30 cellular contexts compared by ENCODE assay signal in the genomic region with DNA sequence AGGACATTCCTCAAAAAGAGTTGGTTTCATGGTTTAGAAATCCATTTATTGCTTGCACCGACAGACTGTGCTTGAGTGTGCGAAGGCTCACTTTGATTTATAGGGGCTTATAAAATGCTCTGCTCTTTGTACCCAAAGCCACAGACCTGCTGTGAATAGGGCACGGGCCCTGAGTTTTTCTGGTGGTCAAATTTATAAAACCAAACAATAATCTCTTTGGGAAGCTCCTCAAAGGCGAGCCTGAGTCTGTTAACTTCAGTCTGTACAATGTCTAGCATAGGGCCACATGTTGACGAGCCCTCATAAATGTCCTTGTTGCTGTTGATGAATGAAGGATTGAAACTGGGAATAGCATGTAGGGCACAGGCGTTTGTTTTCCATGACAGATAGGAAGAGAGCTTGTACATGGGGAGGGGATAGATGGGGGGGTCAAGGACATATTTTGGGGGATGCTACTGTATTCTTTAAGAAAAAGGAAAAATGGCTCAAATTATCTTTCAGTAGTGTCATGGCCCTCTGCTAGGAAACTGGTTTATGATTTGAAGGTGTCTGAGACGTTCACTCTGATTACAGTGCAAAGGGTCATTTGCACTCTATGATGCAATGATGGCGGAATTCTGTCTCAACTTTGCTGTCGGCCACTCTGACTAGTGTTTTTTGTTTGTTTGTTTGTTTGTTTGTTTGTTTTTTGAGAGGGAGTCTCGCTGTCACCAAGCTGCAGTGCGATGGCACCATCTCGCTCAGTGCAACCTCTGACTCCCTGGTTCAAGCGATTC.
DNase-seq lines count a peak whose midpoint lies in the region; FAIRE-seq and TF ChIP-seq lines count a peak whose summit lies in the region.
"Had no signal": no experiment of that assay in that cellular context is flagged by ENCODE, and none has a peak within 500 bp of the region (broad histone marks: within the 10 kb centered on the region; RNA-seq: fewer than 3 reads in every experiment).

No MANE protein-coding gene starts in this region.

- no peaks in the 10 kb centered on the region for H3K36me3 ChIP-seq in ectodermal cell (ENCODE audit: control insufficient read depth, insufficient read depth, low read length)
- H3K36me3 ChIP-seq in small intestine (ENCODE audit: control insufficient read depth in 2 of 2, insufficient read depth in 2 of 2, low read length in 2 of 2), result no peaks in the 10 kb centered on the region
- H3K36me3 ChIP-seq: BLaER1 treated with 17β-estradiol and CSF1 and Interleukin-3, amounts not matched to agents 10 nM and 100 nM; breast epithelium; left lung had no signal

- peaks cover 56% of the 10 kb centered on the region for H3K4me1 Mint-ChIP-seq in mesothelial cell of epicardium
- H3K4me1 Mint-ChIP-seq: activated naive CD4-positive, alpha-beta T cell treated with anti-CD3 and anti-CD28 coated beads, Interleukin-2, amount 50 U/mL, for 24 hours; activated T-helper 17 cell treated with anti-CD3 and anti-CD28 coated beads, Interleukin-2, amount 50 U/mL, for 72 hours; naive B cell; stimulated activated naive B cell treated with anti-CD40 and anti-IgM and Interleukin-4, amounts not matched to agents 10 μg/mL and 1 μg/mL and 100 μg/mL, for 72 hours had no signal

- H3K4me1 ChIP-seq in ectodermal cell (ENCODE audit: control insufficient read depth, insufficient read depth, low read length) (peaks cover 42% of the 10 kb centered on the region), small intestine (ENCODE audit: control insufficient read depth in 2 of 2, insufficient read depth in 1 of 2, low read depth in 1 of 2, low read length in 1 of 2) (no peaks in the 10 kb centered on the region)
- H3K4me1 ChIP-seq: breast epithelium had no signal

- peaks cover 13% of the 10 kb centered on the region for H3K36me3 Mint-ChIP-seq in mesothelial cell of epicardium
- H3K36me3 Mint-ChIP-seq: activated naive CD4-positive, alpha-beta T cell treated with anti-CD3 and anti-CD28 coated beads, Interleukin-2, amount 50 U/mL, for 24 hours; naive B cell; stimulated activated naive B cell treated with anti-CD40 and anti-IgM and Interleukin-4, amounts not matched to agents 10 μg/mL and 1 μg/mL and 100 μg/mL, for 72 hours had no signal

- no peaks in the 10 kb centered on the region for H3K27me3 Mint-ChIP-seq in mesothelial cell of epicardium (ENCODE audit: low read depth)
- H3K27me3 Mint-ChIP-seq: activated naive CD4-positive, alpha-beta T cell treated with anti-CD3 and anti-CD28 coated beads, Interleukin-2, amount 50 U/mL, for 24 hours; naive B cell; stimulated activated naive B cell treated with anti-CD40 and anti-IgM and Interleukin-4, amounts not matched to agents 10 μg/mL and 1 μg/mL and 100 μg/mL, for 72 hours had no signal

- FAIRE-seq in small intestine (lab: Jason Lieb, UNC), result no peak
- FAIRE-seq: colon, RCC 7860 had no signal

- WGBS in ectodermal cell, 2 experiments, result 88 to 91% methylated on average over 13 of the region's 13 CpGs
- WGBS in small intestine, 3 donors, result 45 to 74% (median 58%) methylated on average over 13 of the region's 13 CpGs

- DNase-seq in DMS79 treated with DMSO at 0.1 percent for 48 hours (lab: John Stamatoyannopoulos, UW) (peak; percentile 56), DMS79 (lab: John Stamatoyannopoulos, UW) (no peak), mesothelial cell of epicardium (ENCODE audit: low spot score in 2 of 2, unreplicated experiment in 2 of 2) (no peak), small intestine (peak; percentile 41), cerebellar nuclear complex (lab: John Stamatoyannopoulos, UW) (no peak), T1000 (lab: John Stamatoyannopoulos, UW) (no peak), NK-92 (lab: John Stamatoyannopoulos, UW; ENCODE audit: unreplicated experiment) (no peak)
- DNase-seq: activated CD4-positive, alpha-beta T cell treated with anti-CD3 and anti-CD28 coated beads for 4 hours; activated CD8-positive, alpha-beta T cell treated with anti-CD3 and anti-CD28 coated beads, Interleukin-2, amount 10 ng/mL, durations not matched to agents 7 days and 5 days; amygdala; effector CD8-positive, alpha-beta T cell; erythroblast; Karpas-422; left lung; naive B cell; NCI-H2029 treated with DMSO at 0.1 percent for 48 hours; NCI-H2227 treated with DMSO at 0.1 percent for 48 hours; NCI-H526; SIG-M5; stimulated activated naive B cell treated with anti-CD40 and anti-IgM and Interleukin-4, amounts not matched to agents 10 μg/mL and 1 μg/mL and 100 μg/mL, for 72 hours; substantia nigra had no signal

- peak overlapping the region; percentile 88 for H3K27ac Mint-ChIP-seq in mesothelial cell of epicardium
- H3K27ac Mint-ChIP-seq: activated CD8-positive, alpha-beta T cell treated with anti-CD3 and anti-CD28 coated beads, Interleukin-2, amount 10 ng/mL, durations not matched to agents 7 days and 5 days; activated naive CD4-positive, alpha-beta T cell treated with anti-CD3 and anti-CD28 coated beads, Interleukin-2, amount 50 U/mL, for 24 hours; activated T-helper 17 cell treated with anti-CD3 and anti-CD28 coated beads, Interleukin-2, amount 50 U/mL, for 72 hours; naive B cell; stimulated activated naive B cell treated with anti-CD40 and anti-IgM and Interleukin-4, amounts not matched to agents 10 μg/mL and 1 μg/mL and 100 μg/mL, for 72 hours had no signal

- TF ChIP-seq CTCF in mesothelial cell of epicardium (IDR thresholded peaks at IDR 0.05; ENCODE audit: unreplicated experiment), result no peak

- H3K9me3 ChIP-seq in ectodermal cell (ENCODE audit: control insufficient read depth, low read length) (no peaks in the 10 kb centered on the region), small intestine (ENCODE audit: control insufficient read depth, low read depth) (no peaks in the 10 kb centered on the region)
- H3K9me3 ChIP-seq: breast epithelium, left lung had no signal

- peak overlapping the region; percentile 3 for H3K27ac ChIP-seq in ectodermal cell (ENCODE audit: insufficient read depth, low read depth, low read length, poor library complexity, severe bottlenecking)
- H3K27ac ChIP-seq in small intestine (ENCODE audit: low read depth in 1 of 2, low read length in 1 of 2), result peak overlapping the region in 1 of 2 donors; percentile 11
- H3K27ac ChIP-seq: 22Rv1; BLaER1 treated with 17β-estradiol and CSF1 and Interleukin-3, amounts not matched to agents 10 nM and 100 nM; breast epithelium; left lung; VCaP had no signal

- H3K4me3 ChIP-seq in ectodermal cell (ENCODE audit: insufficient read depth, low read depth, low read length) (no peak overlapping the region), small intestine (ENCODE audit: low read depth in 1 of 2, low read length in 2 of 2) (no peak overlapping the region)
- H3K4me3 ChIP-seq: BLaER1 treated with 17β-estradiol and CSF1 and Interleukin-3, amounts not matched to agents 10 nM and 100 nM; breast epithelium; left lung had no signal

- H3K27me3 ChIP-seq in ectodermal cell (ENCODE audit: control insufficient read depth, insufficient read depth, low read length, poor library complexity, severe bottlenecking), result no peaks in the 10 kb centered on the region
- H3K27me3 ChIP-seq in small intestine (ENCODE audit: control insufficient read depth in 2 of 2, insufficient read depth in 2 of 2, low read length in 2 of 2), result no peaks in the 10 kb centered on the region
- H3K27me3 ChIP-seq: BLaER1 treated with 17β-estradiol and CSF1 and Interleukin-3, amounts not matched to agents 10 nM and 100 nM; breast epithelium; left lung had no signal

- H3K9me3 Mint-ChIP-seq in mesothelial cell of epicardium, result no peaks in the 10 kb centered on the region
- H3K9me3 Mint-ChIP-seq: activated naive CD4-positive, alpha-beta T cell treated with anti-CD3 and anti-CD28 coated beads, Interleukin-2, amount 50 U/mL, for 24 hours; activated T-helper 17 cell treated with anti-CD3 and anti-CD28 coated beads, Interleukin-2, amount 50 U/mL, for 72 hours; naive B cell; stimulated activated naive B cell treated with anti-CD40 and anti-IgM and Interleukin-4, amounts not matched to agents 10 μg/mL and 1 μg/mL and 100 μg/mL, for 72 hours had no signal

- no peak overlapping the region for H3K4me3 Mint-ChIP-seq in mesothelial cell of epicardium
- H3K4me3 Mint-ChIP-seq: activated CD8-positive, alpha-beta T cell treated with anti-CD3 and anti-CD28 coated beads, Interleukin-2, amount 10 ng/mL, durations not matched to agents 7 days and 5 days; activated naive CD4-positive, alpha-beta T cell treated with anti-CD3 and anti-CD28 coated beads, Interleukin-2, amount 50 U/mL, for 24 hours; activated T-helper 17 cell treated with anti-CD3 and anti-CD28 coated beads, Interleukin-2, amount 50 U/mL, for 72 hours; naive B cell; stimulated activated naive B cell treated with anti-CD40 and anti-IgM and Interleukin-4, amounts not matched to agents 10 μg/mL and 1 μg/mL and 100 μg/mL, for 72 hours had no signal

Comparison
In these comparisons a context has a peak if more than half of its experiments do, and no peak if none do; other contexts are left out.
1. DNase-seq: peak in DMS79 treated with DMSO at 0.1 percent for 48 hours (single experiment) and small intestine (single experiment); none in DMS79 (single experiment), mesothelial cell of epicardium (0 of 2), cerebellar nuclear complex (0 of 2), T1000 (single experiment) and NK-92 (single experiment).